Comparison of ENCODE assay signal across 19 cellular contexts in genomic region chr7:68821846-68822245, GRCh38.
"Had no signal": no experiment of that assay in that cellular context is flagged by ENCODE, and none has a peak within 500 bp of the region (broad histone marks: within the 10 kb centered on the region; RNA-seq: fewer than 3 reads in every experiment).

No MANE protein-coding gene starts in this region.

- H3K9me3 ChIP-seq: right lobe of liver, testis, thyroid gland, vagina had no signal

- H3K4me1 ChIP-seq: left ventricle myocardium inferior, parathyroid adenoma, right atrium auricular region, right lobe of liver, stomach, testis, thyroid gland, transverse colon, upper lobe of left lung, vagina had no signal

- H3K36me3 ChIP-seq: left ventricle myocardium inferior, right atrium auricular region, right lobe of liver, stomach, thyroid gland, transverse colon, upper lobe of left lung, vagina had no signal

- H3K4me3 ChIP-seq: left ventricle myocardium inferior, right atrium auricular region, right lobe of liver, stomach, testis, thyroid gland, transverse colon, upper lobe of left lung, vagina had no signal

- ATAC-seq: naive thymus-derived CD8-positive, alpha-beta T cell; right lobe of liver; stimulated activated naive B cell treated with anti-CD40 and anti-IgM and Interleukin-4, amounts not matched to agents 10 μg/mL and 1 μg/mL and 100 μg/mL, for 72 hours; stimulated activated naive CD8-positive, alpha-beta T cell treated with anti-CD3 and anti-CD28 coated beads, Interleukin-15, Interleukin-2, amounts not matched to agents 100 U/mL and 50 U/mL, for 24 hours had no signal

- H3K27ac ChIP-seq: left ventricle myocardium inferior, parathyroid adenoma, right atrium auricular region, right lobe of liver, stomach, testis, thyroid gland, transverse colon, upper lobe of left lung, vagina had no signal

- DNase-seq: islet precursor cell; left ventricle myocardium inferior; naive thymus-derived CD8-positive, alpha-beta T cell; nucleus accumbens; right lobe of liver; stimulated activated CD4-positive, alpha-beta T cell treated with anti-CD3 and anti-CD28 coated beads, Interleukin-12 subunit alpha, Interleukin-12 subunit beta, amount 100 ng/mL, for 4 hours; stimulated activated CD4-positive, alpha-beta T cell treated with anti-CD3 and anti-CD28 coated beads, Interleukin-15, amount 100 ng/mL, for 24 hours; stimulated activated CD4-positive, alpha-beta T cell treated with anti-CD3 and anti-CD28 coated beads, Interleukin-2, amount 100 ng/mL, for 24 hours; stimulated activated CD4-positive, alpha-beta T cell treated with anti-CD3 and anti-CD28 coated beads, Interleukin-4, amount 100 ng/mL, for 1 hour; stimulated activated naive B cell treated with anti-CD40 and anti-IgM and Interleukin-4, amounts not matched to agents 10 μg/mL and 1 μg/mL and 100 μg/mL, for 72 hours; stimulated activated naive CD8-positive, alpha-beta T cell treated with anti-CD3 and anti-CD28 coated beads, Interleukin-15, Interleukin-2, amounts not matched to agents 100 U/mL and 50 U/mL, for 24 hours; stomach; testis; thyroid gland; transverse colon had no signal

- H3K9ac ChIP-seq: parathyroid adenoma had no signal

- H3K27me3 ChIP-seq: right atrium auricular region, right lobe of liver, testis, thyroid gland, transverse colon, upper lobe of left lung, vagina had no signal

- H3K79me2 ChIP-seq: parathyroid adenoma had no signal
